Comparison of ENCODE assay signal across 15 cellular contexts in the genomic region with DNA sequence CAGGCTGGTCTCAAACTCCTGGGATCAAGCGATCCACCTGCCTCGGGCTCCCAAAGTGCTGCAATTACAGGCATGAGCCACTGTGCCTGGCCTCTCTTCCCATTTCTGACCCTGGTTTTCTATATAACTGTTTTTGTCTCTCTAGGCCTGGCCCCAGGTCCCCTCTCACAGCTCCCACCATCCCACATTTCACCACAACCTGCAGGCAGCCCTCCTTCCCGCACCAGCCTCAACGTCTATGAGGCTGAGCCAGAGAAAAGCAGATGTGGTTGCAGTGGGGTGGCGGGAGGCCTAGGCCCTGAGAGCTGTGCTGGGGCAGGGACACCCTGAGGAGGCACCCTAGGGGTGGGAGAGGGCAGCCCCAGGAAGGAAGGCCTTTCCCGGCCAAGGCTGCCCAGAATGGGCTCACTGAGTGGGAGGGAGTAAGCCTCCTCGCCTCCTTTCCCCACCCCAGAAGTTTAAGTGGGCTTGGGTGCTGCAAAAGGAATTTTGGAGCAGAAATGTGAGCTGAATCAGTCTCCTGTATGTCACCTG.
"Had no signal": no experiment of that assay in that cellular context is flagged by ENCODE, and none has a peak within 500 bp of the region (broad histone marks: within the 10 kb centered on the region; RNA-seq: fewer than 3 reads in every experiment).

No MANE protein-coding gene starts in this region.

- H3K36me3 Mint-ChIP-seq: naive thymus-derived CD4-positive, alpha-beta T cell; stimulated activated memory B cell treated with anti-CD40 and anti-IgM and Interleukin-4, amounts not matched to agents 10 μg/mL and 1 μg/mL and 100 μg/mL, for 72 hours had no signal

- H3K4me3 Mint-ChIP-seq: activated CD8-positive, alpha-beta T cell treated with anti-CD3 and anti-CD28 coated beads for 36 hours; activated naive CD8-positive, alpha-beta T cell treated with anti-CD3 and anti-CD28 coated beads, Interleukin-2, amount 50 U/mL, for 24 hours; naive thymus-derived CD4-positive, alpha-beta T cell; stimulated activated memory B cell treated with anti-CD40 and anti-IgM and Interleukin-4, amounts not matched to agents 10 μg/mL and 1 μg/mL and 100 μg/mL, for 72 hours had no signal

- DNase-seq: activated CD4-positive, alpha-beta T cell treated with anti-CD3 and anti-CD28 coated beads for 4 hours; activated CD8-positive, alpha-beta memory T cell treated with anti-CD3 and anti-CD28 coated beads, Interleukin-2, amount 50 U/mL, for 48 hours; activated CD8-positive, alpha-beta T cell treated with anti-CD3 and anti-CD28 coated beads for 36 hours; activated naive CD4-positive, alpha-beta T cell; activated naive CD8-positive, alpha-beta T cell treated with anti-CD3 and anti-CD28 coated beads, Interleukin-2, amount 50 U/mL, for 24 hours; dorsolateral prefrontal cortex; left colon; naive thymus-derived CD4-positive, alpha-beta T cell; occipital lobe; right lobe of liver; stimulated activated CD4-positive, alpha-beta T cell treated with anti-CD3 and anti-CD28 coated beads, Interleukin-1b, Interleukin-23, amount 100 ng/mL, for 48 hours; substantia nigra; transverse colon had no signal

- H3K9me3 Mint-ChIP-seq: activated CD8-positive, alpha-beta T cell treated with anti-CD3 and anti-CD28 coated beads for 36 hours; activated naive CD8-positive, alpha-beta T cell treated with anti-CD3 and anti-CD28 coated beads, Interleukin-2, amount 50 U/mL, for 24 hours; naive thymus-derived CD4-positive, alpha-beta T cell; stimulated activated memory B cell treated with anti-CD40 and anti-IgM and Interleukin-4, amounts not matched to agents 10 μg/mL and 1 μg/mL and 100 μg/mL, for 72 hours had no signal

- ATAC-seq: activated CD8-positive, alpha-beta T cell treated with anti-CD3 and anti-CD28 coated beads for 36 hours; activated naive CD8-positive, alpha-beta T cell treated with anti-CD3 and anti-CD28 coated beads, Interleukin-2, amount 50 U/mL, for 24 hours; esophagus mucosa; left colon; naive thymus-derived CD4-positive, alpha-beta T cell; right lobe of liver; stimulated activated memory B cell treated with anti-CD40 and anti-IgM and Interleukin-4, amounts not matched to agents 10 μg/mL and 1 μg/mL and 100 μg/mL, for 72 hours had no signal

- H3K27ac Mint-ChIP-seq: activated CD8-positive, alpha-beta T cell treated with anti-CD3 and anti-CD28 coated beads for 36 hours; activated naive CD8-positive, alpha-beta T cell treated with anti-CD3 and anti-CD28 coated beads, Interleukin-2, amount 50 U/mL, for 24 hours; stimulated activated memory B cell treated with anti-CD40 and anti-IgM and Interleukin-4, amounts not matched to agents 10 μg/mL and 1 μg/mL and 100 μg/mL, for 72 hours had no signal

- H3K27me3 Mint-ChIP-seq: activated CD8-positive, alpha-beta T cell treated with anti-CD3 and anti-CD28 coated beads for 36 hours had no signal

- H3K4me1 Mint-ChIP-seq: activated naive CD8-positive, alpha-beta T cell treated with anti-CD3 and anti-CD28 coated beads, Interleukin-2, amount 50 U/mL, for 24 hours; naive thymus-derived CD4-positive, alpha-beta T cell; stimulated activated memory B cell treated with anti-CD40 and anti-IgM and Interleukin-4, amounts not matched to agents 10 μg/mL and 1 μg/mL and 100 μg/mL, for 72 hours had no signal
